Comparison of ENCODE assay signal across 8 cellular contexts in the genomic region with DNA sequence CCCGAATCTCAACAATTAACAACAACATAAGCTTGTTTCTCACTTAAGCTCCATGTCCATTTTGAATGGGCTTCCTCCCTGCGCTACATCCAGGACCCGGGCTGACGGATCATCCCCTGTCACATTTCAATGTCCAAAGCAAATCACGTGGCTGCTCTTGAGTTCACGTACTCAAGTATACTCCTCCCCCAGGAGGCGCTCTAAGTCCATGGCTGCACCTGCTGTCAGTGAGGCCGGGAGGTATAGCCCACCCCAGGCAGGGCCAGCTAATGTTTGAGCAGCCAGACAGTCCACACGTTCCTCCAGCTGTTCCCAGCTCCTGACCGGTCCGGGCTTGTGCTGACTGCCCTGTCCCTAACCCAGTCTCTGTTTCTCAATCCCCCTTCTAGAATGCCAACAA.
DNase-seq lines count a peak whose midpoint lies in the region; ATAC-seq and TF ChIP-seq lines count a peak whose summit lies in the region.

No MANE protein-coding gene starts in this region.

- H3K4me3 ChIP-seq in Panc1 (ENCODE audit: low read depth in 2 of 2, low read length in 2 of 2), result no peak overlapping the region

- POLR2A ChIA-PET in Panc1 (lab: Charles Lee), result no interaction called here

- peak; percentile 71 for DNase-seq in DMS53 treated with DMSO at 0.1 percent for 48 hours (lab: John Stamatoyannopoulos, UW; ENCODE audit: unreplicated experiment)
- DNase-seq in HFFc6, result no peak
- no peak for DNase-seq in Panc1 (ENCODE audit: low read depth, low spot score)
- peak; percentile 82 for DNase-seq in endothelial cell (ENCODE audit: low spot score)
- peak; percentile 4 to 25 for DNase-seq in stimulated activated CD4-positive, alpha-beta T cell treated with anti-CD3 and anti-CD28 coated beads, Interleukin-4, amount 100 ng/mL, for 4 hours
- DNase-seq in central memory CD4-positive, alpha-beta T cell, result no peak
- no peak for DNase-seq in activated CD4-positive, CD25-positive, alpha-beta regulatory T cell treated with anti-CD3 and anti-CD28 coated beads, Interleukin-2, amount 50 U/mL, for 72 hours

- no peak overlapping the region for H3K27ac ChIP-seq in Panc1 (ENCODE audit: low read length)

- peaks cover 2% of the 10 kb centered on the region; the same call in 1 of the 2 replicates for H3K27me3 Mint-ChIP-seq in HFFc6 (ENCODE audit: insufficient read depth)
- no peaks in the 10 kb centered on the region for H3K27me3 Mint-ChIP-seq in endothelial cell (ENCODE audit: unreplicated experiment)

- no peaks in the 10 kb centered on the region for H3K9me3 ChIP-seq in Panc1 (ENCODE audit: control insufficient read depth, insufficient read depth, low read depth, low read length)

- no peaks in the 10 kb centered on the region for H3K9me3 Mint-ChIP-seq in HFFc6
- H3K9me3 Mint-ChIP-seq in endothelial cell (ENCODE audit: unreplicated experiment), result no peaks in the 10 kb centered on the region

- TF ChIP-seq CTCF in HFFc6 (IDR thresholded peaks at IDR 0.05) (peak; percentile 64), Panc1 (IDR thresholded peaks at IDR 0.05) (peak; percentile 57), endothelial cell (IDR thresholded peaks at IDR 0.05; ENCODE audit: unreplicated experiment) (peak; percentile 53)

- H3K4me1 Mint-ChIP-seq in HFFc6 (ENCODE audit: low read depth) (peaks cover 15% of the 10 kb centered on the region), endothelial cell (ENCODE audit: unreplicated experiment) (no peaks in the 10 kb centered on the region)

- CTCF ChIA-PET in Panc1 (lab: Charles Lee), result no interaction called here

- ATAC-seq in Panc1 (peak; percentile 61), HG03108 (IDR thresholded peaks at IDR 0.05; ENCODE audit: unreplicated experiment) (no peak)

- H3K36me3 Mint-ChIP-seq in HFFc6 (ENCODE audit: low read depth), result no peaks in the 10 kb centered on the region
- H3K36me3 Mint-ChIP-seq in endothelial cell (ENCODE audit: low read depth, unreplicated experiment), result no peaks in the 10 kb centered on the region

- H3K4me3 Mint-ChIP-seq in HFFc6 (peak overlapping the region; percentile 23; the same call in 1 of the 2 replicates), endothelial cell (ENCODE audit: unreplicated experiment) (no peak overlapping the region)

- no TSS peak for BruUV-seq in Panc1 (replicated peaks; lab: Mats Ljungman, UMichigan)

- intact Hi-C loops in Panc1 (cut with micrococcal nuclease; ENCODE audit: unreplicated experiment), result no loop called here

- in situ Hi-C loops in Panc1 (cut with HindIII; ENCODE audit: low pct_unique_long_range_greater_than_20kb, low sequenced_read_pairs), result no loop called here

- H3K4me1 ChIP-seq in Panc1 (ENCODE audit: control insufficient read depth, insufficient read depth, low read length), result peaks cover 4% of the 10 kb centered on the region

- H3K36me3 ChIP-seq in Panc1 (ENCODE audit: control insufficient read depth, insufficient read depth, low read length), result no peaks in the 10 kb centered on the region

- H3K27me3 ChIP-seq in Panc1 (ENCODE audit: control insufficient read depth, insufficient read depth, low read length), result no peaks in the 10 kb centered on the region

- H3K27ac Mint-ChIP-seq in HFFc6, result no peak overlapping the region
- no peak overlapping the region for H3K27ac Mint-ChIP-seq in endothelial cell (ENCODE audit: unreplicated experiment)

Comparison
In these comparisons a context has a peak if more than half of its experiments do, and no peak if none do; other contexts are left out.
1. DNase-seq: peak in DMS53 treated with DMSO at 0.1 percent for 48 hours (single experiment), endothelial cell (single experiment) and stimulated activated CD4-positive, alpha-beta T cell treated with anti-CD3 and anti-CD28 coated beads, Interleukin-4, amount 100 ng/mL, for 4 hours (2 of 2); none in HFFc6 (single experiment), Panc1 (single experiment), central memory CD4-positive, alpha-beta T cell (single experiment) and activated CD4-positive, CD25-positive, alpha-beta regulatory T cell treated with anti-CD3 and anti-CD28 coated beads, Interleukin-2, amount 50 U/mL, for 72 hours (single experiment).
2. Peak in every context shown above with its lines, with median percentiles within 50 percentile points of each other: CTCF ChIP-seq.